1 cellular context compared by ENCODE assay signal in the genomic region with DNA sequence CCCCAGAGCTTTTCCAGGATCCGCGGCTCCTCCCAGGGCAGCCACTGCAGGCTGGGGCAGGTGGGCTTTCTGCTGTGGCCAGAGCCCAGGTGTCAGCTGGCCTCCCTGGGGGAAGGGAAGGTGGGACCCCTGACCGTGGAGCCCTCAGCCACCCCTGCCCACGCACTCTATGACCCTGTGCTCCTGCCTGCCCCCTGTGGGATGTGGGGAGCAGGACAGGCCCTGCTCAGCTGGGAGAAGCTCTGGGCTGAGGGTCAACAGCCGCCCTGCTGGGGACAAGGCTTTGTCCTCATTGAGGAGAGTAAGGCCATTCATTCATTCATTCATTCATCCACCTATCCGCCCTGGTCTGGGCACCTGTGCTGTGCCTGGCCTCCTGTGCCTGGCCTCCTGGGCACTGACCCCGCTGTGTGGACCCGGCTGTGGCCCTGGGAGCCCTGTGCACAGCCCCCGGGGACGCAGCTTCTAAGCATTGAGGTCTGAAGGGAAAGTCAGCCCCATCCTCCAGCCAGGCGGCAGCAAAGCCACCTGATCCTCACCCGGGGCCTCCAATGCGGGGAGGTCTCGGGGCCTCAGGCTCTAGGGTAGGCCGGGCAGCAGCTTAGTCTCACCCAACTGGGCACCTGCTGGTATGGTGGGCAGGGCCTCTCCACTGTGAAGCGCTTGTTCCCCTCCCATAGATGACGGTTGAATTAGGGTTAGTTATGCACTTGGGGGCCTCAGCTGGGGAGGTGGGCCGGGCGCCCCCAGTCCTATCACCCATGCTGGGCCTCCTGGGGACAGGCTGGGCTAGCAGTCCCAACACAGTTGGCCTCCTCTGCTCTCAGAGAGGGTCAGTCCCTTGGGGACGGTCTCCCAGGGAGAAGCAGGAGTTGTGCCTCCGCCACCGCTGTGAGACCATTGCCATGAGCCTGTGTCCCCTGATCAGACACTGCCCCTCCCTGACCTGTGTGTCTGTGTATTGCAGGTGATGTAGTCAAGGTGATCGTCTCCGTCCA.
TF ChIP-seq lines count a peak whose summit lies in the region.

No MANE protein-coding gene starts in this region.

TF ChIP-seq in H1, 55 proteins besides CTCF, POLR2A, EP300 and RAD21:
- TF ChIP-seq CHD2 (IDR thresholded peaks at IDR 0.05; ENCODE audit: low read length), result no peak
- TF ChIP-seq CHD1 (IDR thresholded peaks at IDR 0.05; ENCODE audit: low read depth, low read length), result no peak
- TF ChIP-seq KDM1A (IDR thresholded peaks at IDR 0.05; ENCODE audit: borderline replicate concordance, low read length), result no peak
- no peak for TF ChIP-seq TEAD4 (IDR thresholded peaks at IDR 0.05; ENCODE audit: low read depth, low read length)
- TF ChIP-seq USF2 (IDR thresholded peaks at IDR 0.05; ENCODE audit: low read length), result no peak
- no peak for TF ChIP-seq CBX8 (IDR thresholded peaks at IDR 0.05; ENCODE audit: borderline replicate concordance, low read depth, low read length)
- TF ChIP-seq SAP30 (IDR thresholded peaks at IDR 0.05; ENCODE audit: insufficient read depth, insufficient replicate concordance, low read length), result no peak
- TF ChIP-seq TBP (IDR thresholded peaks at IDR 0.05; ENCODE audit: low read depth, low read length), result no peak
- no peak for TF ChIP-seq RXRA (IDR thresholded peaks at IDR 0.05; ENCODE audit: insufficient read depth, low read depth, low read length)
- TF ChIP-seq BRCA1 (IDR thresholded peaks at IDR 0.05; ENCODE audit: low read depth, low read length), result no peak
- no peak for TF ChIP-seq ATF3 (IDR thresholded peaks at IDR 0.05; ENCODE audit: insufficient read depth, low read depth, low read length)
- TF ChIP-seq NANOG (IDR thresholded peaks at IDR 0.05; ENCODE audit: insufficient read depth, low read depth, low read length, poor library complexity, severe bottlenecking), result no peak
- TF ChIP-seq MAFK (IDR thresholded peaks at IDR 0.05; ENCODE audit: low read depth, low read length), result no peak
- TF ChIP-seq EZH2 (IDR thresholded peaks at IDR 0.05; ENCODE audit: low read depth, low read length, severe bottlenecking), result no peak
